1 cellular context compared by ENCODE assay signal in the genomic region with DNA sequence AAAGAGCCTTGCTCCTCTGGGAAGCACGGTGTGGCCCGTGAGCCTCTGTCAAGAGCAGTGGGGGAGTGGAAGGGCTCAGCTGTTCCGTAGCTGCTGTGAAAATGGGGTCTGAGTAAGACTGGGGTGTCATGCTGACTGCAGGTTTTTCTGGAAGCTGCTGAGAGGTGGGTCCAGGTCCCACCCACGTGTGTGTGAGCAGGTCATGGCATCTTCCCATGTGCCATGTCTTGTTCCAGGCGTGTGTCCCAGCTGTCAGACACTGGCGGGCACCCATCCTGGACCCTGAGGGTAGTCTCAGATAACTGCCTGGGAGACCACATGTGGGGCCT.
TF ChIP-seq lines count a peak whose summit lies in the region.

No MANE protein-coding gene starts in this region.

TF ChIP-seq in HepG2, 621 proteins besides CTCF, POLR2A, EP300 and RAD21:
- TF ChIP-seq, protein P1, sequence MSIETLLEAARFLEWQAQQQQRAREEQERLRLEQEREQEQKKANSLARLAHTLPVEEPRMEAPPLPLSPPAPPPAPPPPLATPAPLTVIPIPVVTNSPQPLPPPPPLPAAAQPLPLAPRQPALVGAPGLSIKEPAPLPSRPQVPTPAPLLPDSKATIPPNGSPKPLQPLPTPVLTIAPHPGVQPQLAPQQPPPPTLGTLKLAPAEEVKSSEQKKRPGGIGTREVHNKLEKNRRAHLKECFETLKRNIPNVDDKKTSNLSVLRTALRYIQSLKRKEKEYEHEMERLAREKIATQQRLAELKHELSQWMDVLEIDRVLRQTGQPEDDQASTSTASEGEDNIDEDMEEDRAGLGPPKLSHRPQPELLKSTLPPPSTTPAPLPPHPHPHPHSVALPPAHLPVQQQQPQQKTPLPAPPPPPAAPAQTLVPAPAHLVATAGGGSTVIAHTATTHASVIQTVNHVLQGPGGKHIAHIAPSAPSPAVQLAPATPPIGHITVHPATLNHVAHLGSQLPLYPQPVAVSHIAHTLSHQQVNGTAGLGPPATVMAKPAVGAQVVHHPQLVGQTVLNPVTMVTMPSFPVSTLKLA (IDR thresholded peaks at IDR 0.05), result peak; percentile 94
- no peak for TF ChIP-seq ZNF24 (IDR thresholded peaks at IDR 0.05)
TF ChIP-seq in HepG2: peak in this region for 1.
